ENCODE assay signal across 3 cellular contexts in the genomic region with DNA sequence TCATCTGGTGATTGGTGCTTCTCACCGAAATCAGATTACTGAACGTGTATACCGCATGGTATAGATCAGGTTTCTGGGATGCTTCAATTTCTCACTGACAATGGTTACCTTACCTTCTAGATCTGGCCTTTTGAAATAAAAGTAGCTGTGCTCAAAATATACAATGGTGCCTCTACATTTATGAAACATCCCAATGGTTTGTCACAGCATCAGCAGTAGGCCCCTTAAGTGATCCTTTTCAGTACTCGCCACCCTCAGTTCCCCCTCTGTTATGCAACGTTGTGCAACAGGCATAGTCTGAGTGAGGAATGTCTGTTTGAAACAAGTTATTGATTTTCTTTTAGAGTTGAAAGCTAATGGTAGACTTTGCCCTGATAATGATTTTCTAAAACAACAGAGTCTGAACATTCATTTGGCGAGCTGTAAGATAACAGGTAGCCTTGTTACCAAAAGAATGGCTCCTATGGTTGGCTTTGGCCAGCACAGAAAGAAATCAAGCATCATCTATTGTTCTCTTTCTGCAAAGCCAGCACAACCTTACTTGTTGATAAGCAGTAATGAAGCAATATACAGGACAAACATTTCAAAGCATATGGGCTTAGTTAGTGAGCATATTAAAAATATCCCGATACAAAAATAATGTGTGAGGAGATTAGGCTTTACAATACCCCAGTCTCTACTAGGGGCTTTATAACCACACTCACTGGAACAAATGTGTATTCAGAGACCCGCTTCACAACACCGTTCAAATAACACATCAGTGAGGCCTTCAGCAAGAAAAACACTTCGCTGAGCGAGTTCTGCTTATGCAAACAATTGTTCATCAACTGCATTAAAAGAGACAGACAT.
TF ChIP-seq lines count a peak whose summit lies in the region.

No MANE protein-coding gene starts in this region.

TF ChIP-seq in SK-N-SH, 30 proteins besides CTCF, POLR2A, EP300 and RAD21:
- no peak for TF ChIP-seq YY1 (IDR thresholded peaks at IDR 0.05; ENCODE audit: low read depth)
- TF ChIP-seq MXI1 (IDR thresholded peaks at IDR 0.05; ENCODE audit: low read depth, low read length): no peak
- TF ChIP-seq, protein P1, sequence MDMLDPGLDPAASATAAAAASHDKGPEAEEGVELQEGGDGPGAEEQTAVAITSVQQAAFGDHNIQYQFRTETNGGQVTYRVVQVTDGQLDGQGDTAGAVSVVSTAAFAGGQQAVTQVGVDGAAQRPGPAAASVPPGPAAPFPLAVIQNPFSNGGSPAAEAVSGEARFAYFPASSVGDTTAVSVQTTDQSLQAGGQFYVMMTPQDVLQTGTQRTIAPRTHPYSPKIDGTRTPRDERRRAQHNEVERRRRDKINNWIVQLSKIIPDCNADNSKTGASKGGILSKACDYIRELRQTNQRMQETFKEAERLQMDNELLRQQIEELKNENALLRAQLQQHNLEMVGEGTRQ (IDR thresholded peaks at IDR 0.05; ENCODE audit: borderline replicate concordance, low read depth, low read length): no peak
- no peak for TF ChIP-seq TAF1 (IDR thresholded peaks at IDR 0.05; ENCODE audit: borderline replicate concordance, low read depth, low read length)
- TF ChIP-seq, protein P2, sequence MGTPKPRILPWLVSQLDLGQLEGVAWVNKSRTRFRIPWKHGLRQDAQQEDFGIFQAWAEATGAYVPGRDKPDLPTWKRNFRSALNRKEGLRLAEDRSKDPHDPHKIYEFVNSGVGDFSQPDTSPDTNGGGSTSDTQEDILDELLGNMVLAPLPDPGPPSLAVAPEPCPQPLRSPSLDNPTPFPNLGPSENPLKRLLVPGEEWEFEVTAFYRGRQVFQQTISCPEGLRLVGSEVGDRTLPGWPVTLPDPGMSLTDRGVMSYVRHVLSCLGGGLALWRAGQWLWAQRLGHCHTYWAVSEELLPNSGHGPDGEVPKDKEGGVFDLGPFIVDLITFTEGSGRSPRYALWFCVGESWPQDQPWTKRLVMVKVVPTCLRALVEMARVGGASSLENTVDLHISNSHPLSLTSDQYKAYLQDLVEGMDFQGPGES (IDR thresholded peaks at IDR 0.05; ENCODE audit: low read depth, low read length): no peak
- no peak for TF ChIP-seq RFX5 (IDR thresholded peaks at IDR 0.05; ENCODE audit: low read length)
- TF ChIP-seq, protein P3, sequence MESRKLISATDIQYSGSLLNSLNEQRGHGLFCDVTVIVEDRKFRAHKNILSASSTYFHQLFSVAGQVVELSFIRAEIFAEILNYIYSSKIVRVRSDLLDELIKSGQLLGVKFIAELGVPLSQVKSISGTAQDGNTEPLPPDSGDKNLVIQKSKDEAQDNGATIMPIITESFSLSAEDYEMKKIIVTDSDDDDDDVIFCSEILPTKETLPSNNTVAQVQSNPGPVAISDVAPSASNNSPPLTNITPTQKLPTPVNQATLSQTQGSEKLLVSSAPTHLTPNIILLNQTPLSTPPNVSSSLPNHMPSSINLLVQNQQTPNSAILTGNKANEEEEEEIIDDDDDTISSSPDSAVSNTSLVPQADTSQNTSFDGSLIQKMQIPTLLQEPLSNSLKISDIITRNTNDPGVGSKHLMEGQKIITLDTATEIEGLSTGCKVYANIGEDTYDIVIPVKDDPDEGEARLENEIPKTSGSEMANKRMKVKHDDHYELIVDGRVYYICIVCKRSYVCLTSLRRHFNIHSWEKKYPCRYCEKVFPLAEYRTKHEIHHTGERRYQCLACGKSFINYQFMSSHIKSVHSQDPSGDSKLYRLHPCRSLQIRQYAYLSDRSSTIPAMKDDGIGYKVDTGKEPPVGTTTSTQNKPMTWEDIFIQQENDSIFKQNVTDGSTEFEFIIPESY (IDR thresholded peaks at IDR 0.05; ENCODE audit: borderline replicate concordance, low read depth): no peak
- TF ChIP-seq, protein P4, sequence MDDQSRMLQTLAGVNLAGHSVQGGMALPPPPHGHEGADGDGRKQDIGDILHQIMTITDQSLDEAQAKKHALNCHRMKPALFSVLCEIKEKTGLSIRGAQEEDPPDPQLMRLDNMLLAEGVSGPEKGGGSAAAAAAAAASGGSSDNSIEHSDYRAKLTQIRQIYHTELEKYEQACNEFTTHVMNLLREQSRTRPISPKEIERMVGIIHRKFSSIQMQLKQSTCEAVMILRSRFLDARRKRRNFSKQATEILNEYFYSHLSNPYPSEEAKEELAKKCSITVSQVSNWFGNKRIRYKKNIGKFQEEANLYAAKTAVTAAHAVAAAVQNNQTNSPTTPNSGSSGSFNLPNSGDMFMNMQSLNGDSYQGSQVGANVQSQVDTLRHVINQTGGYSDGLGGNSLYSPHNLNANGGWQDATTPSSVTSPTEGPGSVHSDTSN (IDR thresholded peaks at IDR 0.05): no peak
- no peak for TF ChIP-seq SMC3 (IDR thresholded peaks at IDR 0.05; ENCODE audit: low read depth, low read length)
- no peak for TF ChIP-seq FOXJ3 (CRISPR knock-in tag; IDR thresholded peaks at IDR 0.05)

TF ChIP-seq in SK-N-SH treated with all-trans-retinoic acid at 6 μM for 48 hours, 23 proteins besides CTCF, POLR2A, EP300 and RAD21 (continues in another document):
- TF ChIP-seq, protein P5, sequence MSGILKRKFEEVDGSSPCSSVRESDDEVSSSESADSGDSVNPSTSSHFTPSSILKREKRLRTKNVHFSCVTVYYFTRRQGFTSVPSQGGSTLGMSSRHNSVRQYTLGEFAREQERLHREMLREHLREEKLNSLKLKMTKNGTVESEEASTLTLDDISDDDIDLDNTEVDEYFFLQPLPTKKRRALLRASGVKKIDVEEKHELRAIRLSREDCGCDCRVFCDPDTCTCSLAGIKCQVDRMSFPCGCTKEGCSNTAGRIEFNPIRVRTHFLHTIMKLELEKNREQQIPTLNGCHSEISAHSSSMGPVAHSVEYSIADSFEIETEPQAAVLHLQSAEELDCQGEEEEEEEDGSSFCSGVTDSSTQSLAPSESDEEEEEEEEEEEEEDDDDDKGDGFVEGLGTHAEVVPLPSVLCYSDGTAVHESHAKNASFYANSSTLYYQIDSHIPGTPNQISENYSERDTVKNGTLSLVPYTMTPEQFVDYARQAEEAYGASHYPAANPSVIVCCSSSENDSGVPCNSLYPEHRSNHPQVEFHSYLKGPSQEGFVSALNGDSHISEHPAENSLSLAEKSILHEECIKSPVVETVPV (CRISPR knock-in tag; IDR thresholded peaks at IDR 0.05): no peak
- TF ChIP-seq ZFP3 (CRISPR knock-in tag; IDR thresholded peaks at IDR 0.05) (no peak), TCF4 (CRISPR knock-in tag; IDR thresholded peaks at IDR 0.05; ENCODE audit: borderline replicate concordance) (no peak), TOX (CRISPR knock-in tag; IDR thresholded peaks at IDR 0.05; ENCODE audit: borderline replicate concordance) (no peak), PPARA (CRISPR knock-in tag; IDR thresholded peaks at IDR 0.05; ENCODE audit: borderline replicate concordance) (no peak), ZNF70 (CRISPR knock-in tag; IDR thresholded peaks at IDR 0.05) (no peak), GLIS3 (CRISPR knock-in tag; IDR thresholded peaks at IDR 0.05) (no peak), ZC3H10 (CRISPR knock-in tag; IDR thresholded peaks at IDR 0.05) (no peak), BACH2 (CRISPR knock-in tag; IDR thresholded peaks at IDR 0.05; ENCODE audit: borderline replicate concordance) (no peak)
- TF ChIP-seq, protein P6, sequence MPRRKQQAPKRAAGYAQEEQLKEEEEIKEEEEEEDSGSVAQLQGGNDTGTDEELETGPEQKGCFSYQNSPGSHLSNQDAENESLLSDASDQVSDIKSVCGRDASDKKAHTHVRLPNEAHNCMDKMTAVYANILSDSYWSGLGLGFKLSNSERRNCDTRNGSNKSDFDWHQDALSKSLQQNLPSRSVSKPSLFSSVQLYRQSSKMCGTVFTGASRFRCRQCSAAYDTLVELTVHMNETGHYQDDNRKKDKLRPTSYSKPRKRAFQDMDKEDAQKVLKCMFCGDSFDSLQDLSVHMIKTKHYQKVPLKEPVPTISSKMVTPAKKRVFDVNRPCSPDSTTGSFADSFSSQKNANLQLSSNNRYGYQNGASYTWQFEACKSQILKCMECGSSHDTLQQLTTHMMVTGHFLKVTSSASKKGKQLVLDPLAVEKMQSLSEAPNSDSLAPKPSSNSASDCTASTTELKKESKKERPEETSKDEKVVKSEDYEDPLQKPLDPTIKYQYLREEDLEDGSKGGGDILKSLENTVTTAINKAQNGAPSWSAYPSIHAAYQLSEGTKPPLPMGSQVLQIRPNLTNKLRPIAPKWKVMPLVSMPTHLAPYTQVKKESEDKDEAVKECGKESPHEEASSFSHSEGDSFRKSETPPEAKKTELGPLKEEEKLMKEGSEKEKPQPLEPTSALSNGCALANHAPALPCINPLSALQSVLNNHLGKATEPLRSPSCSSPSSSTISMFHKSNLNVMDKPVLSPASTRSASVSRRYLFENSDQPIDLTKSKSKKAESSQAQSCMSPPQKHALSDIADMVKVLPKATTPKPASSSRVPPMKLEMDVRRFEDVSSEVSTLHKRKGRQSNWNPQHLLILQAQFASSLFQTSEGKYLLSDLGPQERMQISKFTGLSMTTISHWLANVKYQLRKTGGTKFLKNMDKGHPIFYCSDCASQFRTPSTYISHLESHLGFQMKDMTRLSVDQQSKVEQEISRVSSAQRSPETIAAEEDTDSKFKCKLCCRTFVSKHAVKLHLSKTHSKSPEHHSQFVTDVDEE (CRISPR knock-in tag; IDR thresholded peaks at IDR 0.05): no peak
- TF ChIP-seq, protein P7, sequence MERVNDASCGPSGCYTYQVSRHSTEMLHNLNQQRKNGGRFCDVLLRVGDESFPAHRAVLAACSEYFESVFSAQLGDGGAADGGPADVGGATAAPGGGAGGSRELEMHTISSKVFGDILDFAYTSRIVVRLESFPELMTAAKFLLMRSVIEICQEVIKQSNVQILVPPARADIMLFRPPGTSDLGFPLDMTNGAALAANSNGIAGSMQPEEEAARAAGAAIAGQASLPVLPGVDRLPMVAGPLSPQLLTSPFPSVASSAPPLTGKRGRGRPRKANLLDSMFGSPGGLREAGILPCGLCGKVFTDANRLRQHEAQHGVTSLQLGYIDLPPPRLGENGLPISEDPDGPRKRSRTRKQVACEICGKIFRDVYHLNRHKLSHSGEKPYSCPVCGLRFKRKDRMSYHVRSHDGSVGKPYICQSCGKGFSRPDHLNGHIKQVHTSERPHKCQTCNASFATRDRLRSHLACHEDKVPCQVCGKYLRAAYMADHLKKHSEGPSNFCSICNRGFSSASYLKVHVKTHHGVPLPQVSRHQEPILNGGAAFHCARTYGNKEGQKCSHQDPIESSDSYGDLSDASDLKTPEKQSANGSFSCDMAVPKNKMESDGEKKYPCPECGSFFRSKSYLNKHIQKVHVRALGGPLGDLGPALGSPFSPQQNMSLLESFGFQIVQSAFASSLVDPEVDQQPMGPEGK (CRISPR knock-in tag; IDR thresholded peaks at IDR 0.05; ENCODE audit: borderline replicate concordance): no peak

TF ChIP-seq in endothelial cell of umbilical vein, 7 proteins besides CTCF, POLR2A, EP300 and RAD21:
- TF ChIP-seq MYC (IDR thresholded peaks at IDR 0.05; ENCODE audit: low read depth, low read length) (no peak), EZH2 (IDR thresholded peaks at IDR 0.05; ENCODE audit: borderline replicate concordance, low read depth, low read length, severe bottlenecking) (no peak), FOS (IDR thresholded peaks at IDR 0.05; ENCODE audit: borderline replicate concordance, insufficient read depth, low read length) (no peak), JUN (IDR thresholded peaks at IDR 0.05; ENCODE audit: borderline replicate concordance, insufficient read depth, insufficient read length, low read depth) (no peak), GATA2 (IDR thresholded peaks at IDR 0.05; ENCODE audit: insufficient read depth, insufficient read length, low read depth, low read length) (no peak), POLR2AphosphoS5 (IDR thresholded peaks at IDR 0.05; ENCODE audit: insufficient read depth, low read depth, low read length) (no peak)
- TF ChIP-seq, protein P8, sequence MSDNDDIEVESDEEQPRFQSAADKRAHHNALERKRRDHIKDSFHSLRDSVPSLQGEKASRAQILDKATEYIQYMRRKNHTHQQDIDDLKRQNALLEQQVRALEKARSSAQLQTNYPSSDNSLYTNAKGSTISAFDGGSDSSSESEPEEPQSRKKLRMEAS (IDR thresholded peaks at IDR 0.05; ENCODE audit: insufficient read depth, insufficient read length): no peak
